Comparison of ENCODE assay signal across 20 cellular contexts in the genomic region with DNA sequence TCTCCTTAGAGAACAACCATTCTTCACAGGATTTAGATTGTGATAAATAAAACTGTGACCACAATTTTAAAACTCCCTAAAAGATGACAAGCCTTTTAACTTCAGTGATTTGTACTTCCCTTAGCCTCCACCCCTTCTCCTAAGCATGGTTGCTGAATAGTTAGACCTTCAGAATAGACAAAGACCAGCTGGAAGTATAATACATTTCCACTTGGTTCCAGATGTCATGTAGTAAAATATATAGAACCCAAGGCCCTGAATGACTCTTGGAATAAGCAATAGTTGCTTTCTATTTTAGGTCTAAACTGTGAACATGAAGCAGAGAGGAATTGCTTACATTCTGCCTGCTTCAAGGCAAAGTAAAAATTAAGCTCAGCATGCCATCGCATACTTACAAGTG.
DNase-seq lines count a peak whose midpoint lies in the region; ATAC-seq and TF ChIP-seq lines count a peak whose summit lies in the region.
"Had no signal": no experiment of that assay in that cellular context is flagged by ENCODE, and none has a peak within 500 bp of the region (broad histone marks: within the 10 kb centered on the region; RNA-seq: fewer than 3 reads in every experiment).

No MANE protein-coding gene starts in this region.

- 84 to 99% methylated on average over 1 of the region's 1 CpG for WGBS in sigmoid colon, 2 donors

- intact Hi-C loops in sigmoid colon (cut with DNase I), result no loop called here

- no peaks in the 10 kb centered on the region for H3K36me3 ChIP-seq in muscle layer of colon (ENCODE audit: insufficient read depth, low read length)
- no peaks in the 10 kb centered on the region for H3K36me3 ChIP-seq in sigmoid colon
- H3K36me3 ChIP-seq: BLaER1 treated with 17β-estradiol and CSF1 and Interleukin-3, amounts not matched to agents 10 nM and 100 nM had no signal

- no peak for TF ChIP-seq CTCF in fibroblast of villous mesenchyme (IDR thresholded peaks at IDR 0.05; ENCODE audit: insufficient read depth, low read depth, low read length)
- no peak for TF ChIP-seq CTCF in sigmoid colon (IDR thresholded peaks at IDR 0.05)

- H3K9me3 ChIP-seq in muscle layer of colon (ENCODE audit: low read length), result no peaks in the 10 kb centered on the region
- H3K9me3 ChIP-seq in sigmoid colon, result no peaks in the 10 kb centered on the region
- H3K9me3 ChIP-seq: A549 had no signal

- H3K27ac ChIP-seq in muscle layer of colon (ENCODE audit: low read depth, low read length) (peak overlapping the region; percentile 26), sigmoid colon (peak overlapping the region; percentile 31 to 67 (median 50))
- H3K27ac ChIP-seq: 22Rv1; A549; BLaER1 treated with 17β-estradiol and CSF1 and Interleukin-3, amounts not matched to agents 10 nM and 100 nM had no signal

- TF ChIP-seq POLR2A in sigmoid colon (IDR thresholded peaks at IDR 0.05), result no peak

- H3K4me1 ChIP-seq in muscle layer of colon (ENCODE audit: insufficient read depth, low read length) (peaks cover 22% of the 10 kb centered on the region), sigmoid colon (peaks cover 0 to 30% (median 20%) of the 10 kb centered on the region in 4 donors)

- peak; percentile 28 for DNase-seq in DMS 273 (lab: John Stamatoyannopoulos, UW; ENCODE audit: unreplicated experiment)
- DNase-seq in DMS 273 treated with DMSO at 0.1 percent for 48 hours (lab: John Stamatoyannopoulos, UW), result no peak
- DNase-seq in fibroblast of villous mesenchyme (ENCODE audit: low read depth), result peak; percentile 40
- no peak for DNase-seq in sigmoid colon
- no peak for DNase-seq in nucleus accumbens (lab: John Stamatoyannopoulos, UW)
- no peak for DNase-seq in HCEC 1CT
- DNase-seq: CD8-positive, alpha-beta memory T cell; COR-L47; DMS153; DMS79; GDM1; HFFc6 had no signal

- no peak for ATAC-seq in HG02884 (IDR thresholded peaks at IDR 0.05; ENCODE audit: unreplicated experiment)
- ATAC-seq: A549, GM23338, HCT116, HepG2 had no signal

- H3K27me3 ChIP-seq in muscle layer of colon (ENCODE audit: control insufficient read depth in 1 of 2, insufficient read depth in 2 of 2, low read length in 2 of 2) (no peaks in the 10 kb centered on the region), sigmoid colon (no peaks in the 10 kb centered on the region)
- H3K27me3 ChIP-seq: BLaER1 treated with 17β-estradiol and CSF1 and Interleukin-3, amounts not matched to agents 10 nM and 100 nM had no signal

- TF ChIP-seq EP300 in sigmoid colon (IDR thresholded peaks at IDR 0.05), result no peak

- H3K9ac ChIP-seq in muscle layer of colon (ENCODE audit: low read length), result no peak overlapping the region
- H3K9ac ChIP-seq: BLaER1 treated with 17β-estradiol and CSF1 and Interleukin-3, amounts not matched to agents 10 nM and 100 nM had no signal

- H3K4me3 ChIP-seq in fibroblast of villous mesenchyme (ENCODE audit: low read depth, low read length) (no peak overlapping the region), muscle layer of colon (ENCODE audit: low read depth in 1 of 2, low read length in 2 of 2) (no peak overlapping the region), sigmoid colon (no peak overlapping the region)
- H3K4me3 ChIP-seq: A549; BLaER1 treated with 17β-estradiol and CSF1 and Interleukin-3, amounts not matched to agents 10 nM and 100 nM; GM23338 had no signal

Comparison
In these comparisons a context has a peak if more than half of its experiments do, and no peak if none do; other contexts are left out.
1. DNase-seq: peak in DMS 273 (single experiment) and fibroblast of villous mesenchyme (single experiment); none in DMS 273 treated with DMSO at 0.1 percent for 48 hours (single experiment), sigmoid colon (single experiment), nucleus accumbens (0 of 56) and HCEC 1CT (single experiment).